ENCODE assay signal across 8 cellular contexts in genomic region chr6:138004423-138005287, GRCh38.
A peak's percentile ranks its signal among the peaks of the same experiment; 100 is the strongest.
DNase-seq lines count a peak whose midpoint lies in the region; ATAC-seq and TF ChIP-seq lines count a peak whose summit lies in the region.

No MANE protein-coding gene starts in this region.

- no peaks in the 10 kb centered on the region for H3K9me3 ChIP-seq in BE2C

- H3K36me3 ChIP-seq in BE2C: no peaks in the 10 kb centered on the region

- H3K27me3 ChIP-seq in BE2C: no peaks in the 10 kb centered on the region

- no peak for DNase-seq in BE2C
- DNase-seq in NCI-H1694 (lab: John Stamatoyannopoulos, UW): peak; percentile 2
- peak; percentile 34 for DNase-seq in amniotic epithelial cell (ENCODE audit: low read depth)
- DNase-seq in left colon: peak in 1 of 2 donors; percentile 16
- no peak for DNase-seq in iPS-NIHi11 (ENCODE audit: low spot score)

- ATAC-seq in left colon: peak; percentile 55
- no peak for ATAC-seq in HG03460 (IDR thresholded peaks at IDR 0.05; ENCODE audit: unreplicated experiment)
- ATAC-seq in HG03097 (IDR thresholded peaks at IDR 0.05; ENCODE audit: low FRiP score, unreplicated experiment): no peak

- no peaks in the 10 kb centered on the region for H3K4me1 ChIP-seq in BE2C

- no peak overlapping the region for H3K4me3 ChIP-seq in BE2C (ENCODE audit: low read depth, low read length)

- intact Hi-C loops in left colon (cut with DNase I, micrococcal nuclease): loop anchor here (10.0 kb wide), 2 partner anchors 110 to 400 kb away; partner anchors contain the start of gene HEBP2 (in 1 of the 2)

- TF ChIP-seq CTCF in BE2C (IDR thresholded peaks at IDR 0.05; ENCODE audit: low read depth, low read length) (peak; percentile 43), GM12872 (IDR thresholded peaks at IDR 0.05; ENCODE audit: insufficient read depth, low read depth, low read length) (peak; percentile 52; the same call in 2 of the 3 replicates)

Comparison
In these comparisons a context has a peak if more than half of its experiments do, and no peak if none do; other contexts are left out.
1. DNase-seq: peak in NCI-H1694 (single experiment) and amniotic epithelial cell (single experiment); none in BE2C (single experiment) and iPS-NIHi11 (single experiment).